1 cellular context compared by ENCODE assay signal in genomic region chr15:41207687-41208448, GRCh38.
TF ChIP-seq lines count a peak whose summit lies in the region.

No MANE protein-coding gene starts in this region.

TF ChIP-seq in WTC11, 78 proteins besides CTCF, POLR2A, EP300 and RAD21 (continued from another document):
- TF ChIP-seq ARID4B (CRISPR knock-in tag; IDR thresholded peaks at IDR 0.05; ENCODE audit: borderline replicate concordance) = no peak
- no peak for TF ChIP-seq E2F4 (CRISPR knock-in tag; IDR thresholded peaks at IDR 0.05; ENCODE audit: borderline replicate concordance, low read depth)
- no peak for TF ChIP-seq PRDM15 (CRISPR knock-in tag; IDR thresholded peaks at IDR 0.05)
- no peak for TF ChIP-seq ZNF425 (CRISPR knock-in tag; conservative IDR thresholded peaks at IDR 0.05)
- no peak for TF ChIP-seq ZNF532 (CRISPR knock-in tag; IDR thresholded peaks at IDR 0.05; ENCODE audit: borderline replicate concordance)
- TF ChIP-seq MXD4 (CRISPR knock-in tag; IDR thresholded peaks at IDR 0.05; ENCODE audit: borderline replicate concordance) = no peak
- TF ChIP-seq ZNF219 (CRISPR knock-in tag; IDR thresholded peaks at IDR 0.05; ENCODE audit: borderline replicate concordance) = no peak
